Comparison of ENCODE assay signal across 33 cellular contexts in the genomic region with DNA sequence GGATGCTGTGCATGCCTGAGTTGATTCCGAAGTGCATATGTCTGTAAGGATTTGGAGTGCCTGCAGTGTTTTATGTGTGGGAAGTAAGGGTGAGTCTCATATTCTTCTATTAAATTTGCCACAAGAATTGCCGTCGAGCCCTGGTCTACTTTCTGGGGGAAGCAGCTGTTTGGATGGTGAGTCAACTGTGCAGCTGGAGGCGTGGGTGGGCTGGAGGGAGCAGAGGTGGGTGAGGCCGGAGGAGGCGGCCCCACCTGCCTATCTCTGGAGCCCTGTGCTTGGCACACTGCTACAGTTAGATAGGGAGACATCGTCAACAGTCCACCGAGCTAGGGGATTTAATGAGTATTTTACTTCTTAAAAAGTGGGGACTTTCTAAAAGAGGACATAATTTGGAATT. TPM values are rescaled to one million over a fixed set of nuclear protein-coding genes. Genes with fewer than 3 reads are reported as not detected.
DNase-seq lines count a peak whose midpoint lies in the region; FAIRE-seq and TF ChIP-seq lines count a peak whose summit lies in the region.
"Had no signal": no experiment of that assay in that cellular context is flagged by ENCODE, and none has a peak within 500 bp of the region (broad histone marks: within the 10 kb centered on the region; RNA-seq: fewer than 3 reads in every experiment).

No MANE protein-coding gene starts in this region.

- H3K4me3 Mint-ChIP-seq in chondrocyte (ENCODE audit: unreplicated experiment): no peak overlapping the region
- H3K4me3 Mint-ChIP-seq: activated CD4-positive, alpha-beta T cell treated with anti-CD3 and anti-CD28 coated beads, Interleukin-2, amount 10 ng/mL, durations not matched to agents 7 days and 5 days; activated naive CD8-positive, alpha-beta T cell treated with anti-CD3 and anti-CD28 coated beads, Interleukin-2, amount 10 ng/mL, durations not matched to agents 7 days and 5 days; B cell; CD8-positive, alpha-beta memory T cell; central memory CD8-positive, alpha-beta T cell; natural killer cell had no signal

- H3K27me3 ChIP-seq in ACC112 (ENCODE audit: insufficient read depth, low read length) (no peaks in the 10 kb centered on the region), PC-9 (ENCODE audit: insufficient read depth, low read depth) (no peaks in the 10 kb centered on the region)
- H3K27me3 ChIP-seq: ascending aorta, esophagus muscularis mucosa, Peyer's patch had no signal

- no TSS peak for BruUV-seq in PC-9 (replicated peaks; lab: Mats Ljungman, UMichigan)

- no peaks in the 10 kb centered on the region for H4K20me1 ChIP-seq in PC-9 (ENCODE audit: insufficient read depth)

- H3K79me2 ChIP-seq in ACC112 (ENCODE audit: control insufficient read depth, insufficient read depth, low read length, unreplicated experiment) (peaks cover 43% of the 10 kb centered on the region), PC-9 (ENCODE audit: low read depth) (peaks cover 37% of the 10 kb centered on the region)

- peak overlapping the region; percentile 4 for H3K27ac Mint-ChIP-seq in chondrocyte (ENCODE audit: unreplicated experiment)
- H3K27ac Mint-ChIP-seq: activated CD4-positive, alpha-beta T cell treated with anti-CD3 and anti-CD28 coated beads, Interleukin-2, amount 10 ng/mL, durations not matched to agents 7 days and 5 days; activated naive CD8-positive, alpha-beta T cell treated with anti-CD3 and anti-CD28 coated beads, Interleukin-2, amount 10 ng/mL, durations not matched to agents 7 days and 5 days; B cell; natural killer cell had no signal

- H3K9me2 ChIP-seq in PC-9 (ENCODE audit: insufficient read depth): no peaks in the 10 kb centered on the region

- H3K27ac ChIP-seq in ACC112 (ENCODE audit: low read depth, low read length): peak overlapping the region; percentile 82
- no peak overlapping the region for H3K27ac ChIP-seq in PC-9
- H3K27ac ChIP-seq: ascending aorta, esophagus muscularis mucosa, lower lobe of right lung, Peyer's patch, skin epidermis had no signal

- H3K4me2 ChIP-seq in PC-9: no peak overlapping the region

- H3K36me3 ChIP-seq in ACC112 (ENCODE audit: insufficient read depth, low read length): peaks cover 7% of the 10 kb centered on the region
- no peaks in the 10 kb centered on the region for H3K36me3 ChIP-seq in PC-9 (ENCODE audit: low read depth)

- POLR2A ChIA-PET in PC-9 (lab: Charles Lee; ENCODE audit: unreplicated experiment): no interaction called here

- H3K36me3 Mint-ChIP-seq in chondrocyte (ENCODE audit: low read depth): peaks cover 4% of the 10 kb centered on the region
- H3K36me3 Mint-ChIP-seq: natural killer cell had no signal

- intact Hi-C loops in PC-9 (cut with micrococcal nuclease; ENCODE audit: unreplicated experiment): no loop called here

- H3K4me3 ChIP-seq in ACC112 (ENCODE audit: low read depth, low read length): no peak overlapping the region
- H3K4me3 ChIP-seq in PC-9: no peak overlapping the region
- H3K4me3 ChIP-seq: ascending aorta, esophagus muscularis mucosa, HAP-1, lower lobe of right lung, Peyer's patch, skin epidermis had no signal

- H3K27me3 Mint-ChIP-seq in chondrocyte (ENCODE audit: low read depth): no peaks in the 10 kb centered on the region
- H3K27me3 Mint-ChIP-seq: activated CD4-positive, alpha-beta T cell treated with anti-CD3 and anti-CD28 coated beads, Interleukin-2, amount 10 ng/mL, durations not matched to agents 7 days and 5 days; activated naive CD8-positive, alpha-beta T cell treated with anti-CD3 and anti-CD28 coated beads, Interleukin-2, amount 10 ng/mL, durations not matched to agents 7 days and 5 days; B cell; CD8-positive, alpha-beta memory T cell; central memory CD8-positive, alpha-beta T cell had no signal

- peaks cover 49% of the 10 kb centered on the region for H3K4me1 Mint-ChIP-seq in chondrocyte (ENCODE audit: low read depth)
- H3K4me1 Mint-ChIP-seq: activated CD4-positive, alpha-beta T cell treated with anti-CD3 and anti-CD28 coated beads, Interleukin-2, amount 10 ng/mL, durations not matched to agents 7 days and 5 days had no signal

- DNase-seq in HUDEP-2 (lab: John Stamatoyannopoulos, UW; ENCODE audit: unreplicated experiment in 76 of 76) (peak in 74 of 76 experiments; percentile 32 to 94 (median 82)), chondrocyte (ENCODE audit: low spot score) (no peak), occipital lobe (lab: John Stamatoyannopoulos, UW) (peak; percentile 16), D721Med (ENCODE audit: insufficient read length, low spot score) (no peak), NOMO-1 treated with dmso at 0.1 percent for 144 hours (lab: John Stamatoyannopoulos, UW; ENCODE audit: unreplicated experiment) (no peak), PC-9 (no peak)
- DNase-seq: ACHN; activated CD4-positive, alpha-beta T cell treated with anti-CD3 and anti-CD28 coated beads, Interleukin-2, amount 10 ng/mL, durations not matched to agents 7 days and 5 days; activated gamma-delta T cell treated with Interleukin-2 at 50 U/mL for 16 hours; activated naive CD8-positive, alpha-beta T cell treated with anti-CD3 and anti-CD28 coated beads, Interleukin-2, amount 10 ng/mL, durations not matched to agents 7 days and 5 days; activated T-cell treated with anti-CD3 and anti-CD28 coated beads, Interleukin-2, amount 50 U/mL, for 48 hours; CD8-positive, alpha-beta memory T cell; dermis blood vessel endothelial cell; foreskin melanocyte; kidney glomerular epithelial cell; lower lobe of right lung; midbrain; natural killer cell; NCI-H146; NCI-H345; NCI-H69; Peyer's patch; stimulated activated naive CD4-positive, alpha-beta T cell treated with Interleukin-2 at 50 U/mL for 16 hours; SW 1271; T-helper 9 cell had no signal

- TF ChIP-seq CTCF in chondrocyte (IDR thresholded peaks at IDR 0.05) (no peak), D721Med (IDR thresholded peaks at IDR 0.05; ENCODE audit: insufficient read depth, missing control alignments) (no peak), PC-9 (conservative IDR thresholded peaks at IDR 0.05) (no peak)

- peaks cover 20% of the 10 kb centered on the region for H3F3A ChIP-seq in PC-9 (ENCODE audit: insufficient read depth, low read depth)

- H2AFZ ChIP-seq in ACC112 (ENCODE audit: low read length, unreplicated experiment): no peak overlapping the region
- no peak overlapping the region for H2AFZ ChIP-seq in PC-9

- no peak for FAIRE-seq in D721Med (lab: Jason Lieb, UNC)
- FAIRE-seq: GM12892 had no signal

- H3K4me1 ChIP-seq in ACC112 (ENCODE audit: control insufficient read depth, insufficient read depth, low read length, unreplicated experiment): peaks cover 43% of the 10 kb centered on the region
- H3K4me1 ChIP-seq in PC-9 (replicated peaks; ENCODE audit: insufficient read depth): peaks cover 32% of the 10 kb centered on the region
- H3K4me1 ChIP-seq: lower lobe of right lung, Peyer's patch had no signal

- CTCF ChIA-PET in PC-9 (lab: Charles Lee): no interaction called here

- peaks cover 7% of the 10 kb centered on the region for H3K9me3 Mint-ChIP-seq in chondrocyte (ENCODE audit: low read depth)
- H3K9me3 Mint-ChIP-seq: activated CD4-positive, alpha-beta T cell treated with anti-CD3 and anti-CD28 coated beads, Interleukin-2, amount 10 ng/mL, durations not matched to agents 7 days and 5 days; activated naive CD8-positive, alpha-beta T cell treated with anti-CD3 and anti-CD28 coated beads, Interleukin-2, amount 10 ng/mL, durations not matched to agents 7 days and 5 days; CD8-positive, alpha-beta memory T cell; central memory CD8-positive, alpha-beta T cell; natural killer cell had no signal

- no peaks in the 10 kb centered on the region for H3K9me3 ChIP-seq in PC-9 (ENCODE audit: insufficient read depth, low read depth)
- H3K9me3 ChIP-seq: ascending aorta, esophagus muscularis mucosa, HAP-1, lower lobe of right lung, Peyer's patch had no signal

RNA-seq across cellular contexts. Expression of a gene that starts 9.7 kb away (rescaled TPM):
- total RNA-seq in chondrocyte (30.9 to 38.9 TPM (median 33.4 TPM) in 3 replicates), occipital lobe (28.7 TPM), PC-9 (2021) (19.6 and 23.2 TPM in 2 replicates)

RNA-seq across cellular contexts. Expression of a gene that starts 28.1 kb away (rescaled TPM):
- total RNA-seq in chondrocyte (21.4 to 22.3 TPM (median 22.0 TPM) in 3 replicates), occipital lobe (2.2 TPM), PC-9 (2021) (1.5 and 1.9 TPM in 2 replicates)

Comparison
In these comparisons a context has a peak if more than half of its experiments do, and no peak if none do; other contexts are left out.
1. DNase-seq: peak in HUDEP-2 (74 of 76) and occipital lobe (single experiment); none in chondrocyte (single experiment), D721Med (single experiment), NOMO-1 treated with dmso at 0.1 percent for 144 hours (single experiment) and PC-9 (0 of 2).